Comparison of ENCODE assay signal across 9 cellular contexts in genomic region chr17:45299311-45299710, GRCh38. TPM values are rescaled to one million over a fixed set of nuclear protein-coding genes. Genes with fewer than 3 reads are reported as not detected.
DNase-seq lines count a peak whose midpoint lies in the region; ATAC-seq and TF ChIP-seq lines count a peak whose summit lies in the region.
"Had no signal": no experiment of that assay in that cellular context is flagged by ENCODE, and none has a peak within 500 bp of the region (broad histone marks: within the 10 kb centered on the region; RNA-seq: fewer than 3 reads in every experiment).

No MANE protein-coding gene starts in this region.

- H3K4me3 Mint-ChIP-seq in activated naive CD4-positive, alpha-beta T cell treated with anti-CD3 and anti-CD28 coated beads, Interleukin-2, amount 50 U/mL, for 24 hours: no peak overlapping the region
- no peak overlapping the region for H3K4me3 Mint-ChIP-seq in activated CD8-positive, alpha-beta T cell treated with anti-CD3 and anti-CD28 coated beads, Interleukin-2, amount 10 ng/mL, durations not matched to agents 7 days and 5 days
- H3K4me3 Mint-ChIP-seq in type B pancreatic cell: peak overlapping the region; percentile 55

- no peak for DNase-seq in activated naive CD4-positive, alpha-beta T cell (lab: John Stamatoyannopoulos, UW)
- DNase-seq in activated CD8-positive, alpha-beta T cell treated with anti-CD3 and anti-CD28 coated beads, Interleukin-2, amount 10 ng/mL, durations not matched to agents 7 days and 5 days: no peak
- DNase-seq in left lobe of liver (ENCODE audit: low spot score): no peak
- DNase-seq in type B pancreatic cell (ENCODE audit: extremely low spot score, unreplicated experiment): no peak
- no peak for DNase-seq in superior temporal gyrus (ENCODE audit: extremely low spot score)
- DNase-seq: activated CD4-positive, alpha-beta T cell treated with anti-CD3 and anti-CD28 coated beads, Interleukin-2, amount 50 U/mL, for 48 hours had no signal

- H3K4me1 Mint-ChIP-seq in activated naive CD4-positive, alpha-beta T cell treated with anti-CD3 and anti-CD28 coated beads, Interleukin-2, amount 50 U/mL, for 24 hours: peaks cover 82% of the 10 kb centered on the region
- H3K4me1 Mint-ChIP-seq in activated CD8-positive, alpha-beta T cell treated with anti-CD3 and anti-CD28 coated beads, Interleukin-2, amount 10 ng/mL, durations not matched to agents 7 days and 5 days (ENCODE audit: low read depth): peaks cover 86% of the 10 kb centered on the region
- H3K4me1 Mint-ChIP-seq in type B pancreatic cell (ENCODE audit: unreplicated experiment): peaks cover 34% of the 10 kb centered on the region

- no peak for ATAC-seq in activated CD8-positive, alpha-beta T cell treated with anti-CD3 and anti-CD28 coated beads, Interleukin-2, amount 10 ng/mL, durations not matched to agents 7 days and 5 days
- peak; percentile 18 for ATAC-seq in left lobe of liver
- ATAC-seq in GM21528 (IDR thresholded peaks at IDR 0.05; ENCODE audit: low FRiP score, unreplicated experiment): no peak
- no peak for ATAC-seq in HG03159 (IDR thresholded peaks at IDR 0.05; ENCODE audit: unreplicated experiment)

- POLR2A ChIA-PET in activated CD8-positive, alpha-beta T cell treated with anti-CD3 and anti-CD28 coated beads, Interleukin-2, amount 10 ng/mL, durations not matched to agents 7 days and 5 days (lab: Charles Lee): interaction anchor here (0.8 to 1.8 kb wide), 3 partner anchors 10 to 18 kb away, joined by 3 to 6 read pairs (median 4); no protein-coding TSS in a partner anchor

- H3K36me3 Mint-ChIP-seq in activated naive CD4-positive, alpha-beta T cell treated with anti-CD3 and anti-CD28 coated beads, Interleukin-2, amount 50 U/mL, for 24 hours: peaks cover 3% of the 10 kb centered on the region
- peaks cover 49% of the 10 kb centered on the region for H3K36me3 Mint-ChIP-seq in activated CD8-positive, alpha-beta T cell treated with anti-CD3 and anti-CD28 coated beads, Interleukin-2, amount 10 ng/mL, durations not matched to agents 7 days and 5 days (ENCODE audit: low read depth)
- H3K36me3 Mint-ChIP-seq in type B pancreatic cell: peaks cover 14% of the 10 kb centered on the region

- H3K9me3 Mint-ChIP-seq in activated naive CD4-positive, alpha-beta T cell treated with anti-CD3 and anti-CD28 coated beads, Interleukin-2, amount 50 U/mL, for 24 hours: no peaks in the 10 kb centered on the region
- no peaks in the 10 kb centered on the region for H3K9me3 Mint-ChIP-seq in activated CD8-positive, alpha-beta T cell treated with anti-CD3 and anti-CD28 coated beads, Interleukin-2, amount 10 ng/mL, durations not matched to agents 7 days and 5 days (ENCODE audit: insufficient read depth)
- peaks cover 4% of the 10 kb centered on the region for H3K9me3 Mint-ChIP-seq in type B pancreatic cell

- TF ChIP-seq CTCF in type B pancreatic cell (conservative IDR thresholded peaks at IDR 0.05): no peak

- no peaks in the 10 kb centered on the region for H3K27me3 Mint-ChIP-seq in activated naive CD4-positive, alpha-beta T cell treated with anti-CD3 and anti-CD28 coated beads, Interleukin-2, amount 50 U/mL, for 24 hours
- H3K27me3 Mint-ChIP-seq in activated CD8-positive, alpha-beta T cell treated with anti-CD3 and anti-CD28 coated beads, Interleukin-2, amount 10 ng/mL, durations not matched to agents 7 days and 5 days (ENCODE audit: low read depth): no peaks in the 10 kb centered on the region
- no peaks in the 10 kb centered on the region for H3K27me3 Mint-ChIP-seq in type B pancreatic cell

- peak overlapping the region; percentile 69 for H3K27ac Mint-ChIP-seq in activated naive CD4-positive, alpha-beta T cell treated with anti-CD3 and anti-CD28 coated beads, Interleukin-2, amount 50 U/mL, for 24 hours
- H3K27ac Mint-ChIP-seq in activated CD8-positive, alpha-beta T cell treated with anti-CD3 and anti-CD28 coated beads, Interleukin-2, amount 10 ng/mL, durations not matched to agents 7 days and 5 days: peak overlapping the region; percentile 77
- peak overlapping the region; percentile 79 for H3K27ac Mint-ChIP-seq in type B pancreatic cell

- CTCF ChIA-PET in activated CD8-positive, alpha-beta T cell treated with anti-CD3 and anti-CD28 coated beads, Interleukin-2, amount 10 ng/mL, durations not matched to agents 7 days and 5 days (lab: Charles Lee): interaction anchor here (1.1 to 3.9 kb wide), 7 partner anchors 12 to 164 kb away, joined by 3 to 23 read pairs (median 7); partner anchors contain the start of genes ACBD4 and MAP3K14

RNA-seq across cellular contexts. Expression of gene MAP3K14, which starts 17.5 kb away (rescaled TPM):
- total RNA-seq in activated CD8-positive, alpha-beta T cell treated with anti-CD3 and anti-CD28 coated beads, Interleukin-2, amount 10 ng/mL, durations not matched to agents 7 days and 5 days: 10 to 100 TPM; 17.5 to 23.8 TPM
- total RNA-seq in left lobe of liver (6.9 TPM), type B pancreatic cell (ENCODE audit: low replicate concordance) (10.4 and 11.2 TPM in 2 replicates)

RNA-seq across cellular contexts. Expression of gene SPATA32, which starts 37.4 kb away (rescaled TPM):
- total RNA-seq in activated CD8-positive, alpha-beta T cell treated with anti-CD3 and anti-CD28 coated beads, Interleukin-2, amount 10 ng/mL, durations not matched to agents 7 days and 5 days: under 1 TPM; 0.52 to 0.55 TPM
- total RNA-seq in left lobe of liver (not detected), type B pancreatic cell (ENCODE audit: low replicate concordance) (not detected in 2 replicates)
